ENCODE assay signal across 16 cellular contexts in genomic region chr14:33271891-33272290, GRCh38.
DNase-seq lines count a peak whose midpoint lies in the region; ATAC-seq and TF ChIP-seq lines count a peak whose summit lies in the region.
"Had no signal": no experiment of that assay in that cellular context is flagged by ENCODE, and none has a peak within 500 bp of the region (broad histone marks: within the 10 kb centered on the region; RNA-seq: fewer than 3 reads in every experiment).

No MANE protein-coding gene starts in this region.

- H3K9me3 ChIP-seq in left ventricle myocardium inferior (replicated peaks) = no peaks in the 10 kb centered on the region

- DNase-seq in left cardiac atrium (peak; percentile 30), left ventricle myocardium inferior (no peak), amniotic epithelial cell (ENCODE audit: low read depth) (peak; percentile 59), fibroblast of villous mesenchyme (ENCODE audit: low read depth) (peak; percentile 37), coronary artery (ENCODE audit: low spot score) (no peak), inferior parietal cortex (ENCODE audit: extremely low spot score) (no peak)
- DNase-seq: C1 segment of cervical spinal cord; Calu3; CD4-positive, alpha-beta memory T cell; COR-L47; DMS53; DMS79 treated with DMSO at 0.1 percent for 48 hours; GF-D8; H9 had no signal

- intact Hi-C loops in left cardiac atrium (cut with DNase I) = no loop called here
- intact Hi-C loops in left ventricle myocardium inferior (cut with micrococcal nuclease) = no loop called here

- H3K4me1 ChIP-seq in left ventricle myocardium inferior = no peaks in the 10 kb centered on the region

- no peak overlapping the region for H3K4me3 ChIP-seq in left ventricle myocardium inferior
- no peak overlapping the region for H3K4me3 ChIP-seq in fibroblast of villous mesenchyme (ENCODE audit: low read depth, low read length)
- no peak overlapping the region for H3K4me3 ChIP-seq in coronary artery
- H3K4me3 ChIP-seq: GM23338 had no signal

- ATAC-seq in left cardiac atrium = peak in 1 of 2 donors; percentile 76
- ATAC-seq: GM23338, HCT116 had no signal

- no peak overlapping the region for H3K27ac ChIP-seq in left ventricle myocardium inferior (replicated peaks)
- no peak overlapping the region for H3K27ac ChIP-seq in coronary artery

- H3K36me3 ChIP-seq in left ventricle myocardium inferior = no peaks in the 10 kb centered on the region

- H3K27me3 ChIP-seq in left ventricle myocardium inferior (ENCODE audit: low read depth) = no peaks in the 10 kb centered on the region

- TF ChIP-seq CTCF in left ventricle myocardium inferior (IDR thresholded peaks at IDR 0.05; ENCODE audit: borderline replicate concordance) = no peak
- TF ChIP-seq CTCF in fibroblast of villous mesenchyme (IDR thresholded peaks at IDR 0.05; ENCODE audit: insufficient read depth, low read depth, low read length) = no peak
- TF ChIP-seq CTCF in coronary artery (IDR thresholded peaks at IDR 0.05) = no peak

Comparison
In these comparisons a context has a peak if more than half of its experiments do, and no peak if none do; other contexts are left out.
1. DNase-seq: peak in left cardiac atrium (single experiment), amniotic epithelial cell (single experiment) and fibroblast of villous mesenchyme (single experiment); none in left ventricle myocardium inferior (single experiment), coronary artery (single experiment) and inferior parietal cortex (single experiment).